Comparison of ENCODE assay signal across 33 cellular contexts in genomic region chr6:44321210-44321609, GRCh38. TPM values are rescaled to one million over a fixed set of nuclear protein-coding genes. Genes with fewer than 3 reads are reported as not detected.
"Had no signal": no experiment of that assay in that cellular context is flagged by ENCODE, and none has a peak within 500 bp of the region (broad histone marks: within the 10 kb centered on the region; RNA-seq: fewer than 3 reads in every experiment).

No MANE protein-coding gene starts in this region.

- H3K27me3 ChIP-seq: testis, thyroid gland, upper lobe of left lung, uterus, vagina had no signal

- FAIRE-seq: urothelium cell line had no signal

- H3K9me3 Mint-ChIP-seq: stimulated activated effector memory CD8-positive, alpha-beta T cell treated with anti-CD3 and anti-CD28 coated beads, Interleukin-12 subunit alpha, Interleukin-12 subunit beta, amount 100 ng/mL, for 72 hours; stimulated activated memory B cell treated with anti-CD40 and anti-IgM and Interleukin-4, amounts not matched to agents 10 μg/mL and 1 μg/mL and 100 μg/mL, for 72 hours; stimulated activated naive CD8-positive, alpha-beta T cell treated with anti-CD3 and anti-CD28 coated beads, Interleukin-15, amount 100 ng/mL, for 72 hours; stimulated activated naive CD8-positive, alpha-beta T cell treated with anti-CD3 and anti-CD28 coated beads, Interleukin-15, Interleukin-2, amounts not matched to agents 100 ng/mL and 50 ng/mL, for 24 hours; type B pancreatic cell had no signal

- H3K4me1 Mint-ChIP-seq: stimulated activated effector memory CD8-positive, alpha-beta T cell treated with anti-CD3 and anti-CD28 coated beads, Interleukin-12 subunit alpha, Interleukin-12 subunit beta, amount 100 ng/mL, for 72 hours; stimulated activated memory B cell treated with anti-CD40 and anti-IgM and Interleukin-4, amounts not matched to agents 10 μg/mL and 1 μg/mL and 100 μg/mL, for 72 hours; stimulated activated naive B cell treated with anti-CD40 and anti-IgM and Interleukin-4, amounts not matched to agents 10 μg/mL and 1 μg/mL and 100 μg/mL, for 72 hours; stimulated activated naive CD8-positive, alpha-beta T cell treated with anti-CD3 and anti-CD28 coated beads, Interleukin-15, amount 100 ng/mL, for 72 hours had no signal

- H3K27ac Mint-ChIP-seq: stimulated activated effector memory CD8-positive, alpha-beta T cell treated with anti-CD3 and anti-CD28 coated beads, Interleukin-12 subunit alpha, Interleukin-12 subunit beta, amount 100 ng/mL, for 72 hours; stimulated activated memory B cell treated with anti-CD40 and anti-IgM and Interleukin-4, amounts not matched to agents 10 μg/mL and 1 μg/mL and 100 μg/mL, for 72 hours; stimulated activated naive B cell treated with anti-CD40 and anti-IgM and Interleukin-4, amounts not matched to agents 10 μg/mL and 1 μg/mL and 100 μg/mL, for 72 hours; stimulated activated naive CD8-positive, alpha-beta T cell treated with anti-CD3 and anti-CD28 coated beads, Interleukin-15, amount 100 ng/mL, for 72 hours; stimulated activated naive CD8-positive, alpha-beta T cell treated with anti-CD3 and anti-CD28 coated beads, Interleukin-15, Interleukin-2, amounts not matched to agents 100 ng/mL and 50 ng/mL, for 24 hours; type B pancreatic cell had no signal

- H3K9me3 ChIP-seq: stomach, suprapubic skin, testis, thoracic aorta, thyroid gland, tibial artery, transverse colon, upper lobe of left lung, upper lobe of right lung, uterus, vagina had no signal

- H3K36me3 ChIP-seq: stomach, suprapubic skin, thoracic aorta, thyroid gland, tibial artery, tibial nerve, transverse colon, upper lobe of left lung, upper lobe of right lung, uterus, vagina had no signal

- H3K4me3 ChIP-seq: stomach, suprapubic skin, testis, thoracic aorta, thyroid gland, tibial artery, tibial nerve, transverse colon, upper lobe of left lung, upper lobe of right lung, uterus, vagina had no signal

- H3K36me3 Mint-ChIP-seq: stimulated activated effector memory CD8-positive, alpha-beta T cell treated with anti-CD3 and anti-CD28 coated beads, Interleukin-12 subunit alpha, Interleukin-12 subunit beta, amount 100 ng/mL, for 72 hours; stimulated activated memory B cell treated with anti-CD40 and anti-IgM and Interleukin-4, amounts not matched to agents 10 μg/mL and 1 μg/mL and 100 μg/mL, for 72 hours; stimulated activated naive B cell treated with anti-CD40 and anti-IgM and Interleukin-4, amounts not matched to agents 10 μg/mL and 1 μg/mL and 100 μg/mL, for 72 hours; type B pancreatic cell had no signal

- ATAC-seq: stimulated activated effector memory CD8-positive, alpha-beta T cell treated with anti-CD3 and anti-CD28 coated beads, Interleukin-12 subunit alpha, Interleukin-12 subunit beta, amount 100 ng/mL, for 72 hours; stimulated activated memory B cell treated with anti-CD40 and anti-IgM and Interleukin-4, amounts not matched to agents 10 μg/mL and 1 μg/mL and 100 μg/mL, for 72 hours; stimulated activated naive B cell treated with anti-CD40 and anti-IgM and Interleukin-4, amounts not matched to agents 10 μg/mL and 1 μg/mL and 100 μg/mL, for 72 hours; stimulated activated naive CD8-positive, alpha-beta T cell treated with anti-CD3 and anti-CD28 coated beads, Interleukin-15, amount 100 ng/mL, for 72 hours; stimulated activated naive CD8-positive, alpha-beta T cell treated with anti-CD3 and anti-CD28 coated beads, Interleukin-15, Interleukin-2, amounts not matched to agents 100 U/mL and 50 U/mL, for 24 hours; upper lobe of right lung had no signal

- DNase-seq: stimulated activated CD4-positive, alpha-beta T cell treated with anti-CD3 and anti-CD28 coated beads, Interleukin-2, amount 100 ng/mL, for 48 hours; stimulated activated CD4-positive, alpha-beta T cell treated with anti-CD3 and anti-CD28 coated beads, Interleukin-4, amount 100 ng/mL, for 1 hour; stimulated activated CD4-positive, alpha-beta T cell treated with anti-CD3 and anti-CD28 coated beads, Interleukin-4, amount 100 ng/mL, for 24 hours; stimulated activated CD4-positive, alpha-beta T cell treated with anti-CD3 and anti-CD28 coated beads, Interleukin-4, amount 100 ng/mL, for 4 hours; stimulated activated CD8-positive, alpha-beta memory T cell treated with anti-CD3 and anti-CD28 coated beads, Interleukin-4, amount 100 ng/mL, for 48 hours; stimulated activated naive B cell treated with anti-CD40 and anti-IgM and Interleukin-4, amounts not matched to agents 10 μg/mL and 1 μg/mL and 100 μg/mL, for 72 hours; stimulated activated naive CD4-positive, alpha-beta T cell; stimulated activated naive CD4-positive, alpha-beta T cell treated with Interleukin-2 at 50 U/mL for 16 hours; stimulated activated naive CD8-positive, alpha-beta T cell treated with anti-CD3 and anti-CD28 coated beads, Interleukin-15, amount 100 ng/mL, for 72 hours; stimulated activated naive CD8-positive, alpha-beta T cell treated with anti-CD3 and anti-CD28 coated beads, Interleukin-15, Interleukin-2, amounts not matched to agents 100 U/mL and 50 U/mL, for 24 hours; stomach; substantia nigra; testis; thyroid gland; tibial artery; transverse colon; trophoblast cell; upper lobe of left lung; upper lobe of right lung; uterus had no signal

- H3K4me1 ChIP-seq: stomach, suprapubic skin, testis, thyroid gland, tibial artery, tibial nerve, transverse colon, upper lobe of left lung, upper lobe of right lung, uterus, vagina had no signal

- H3K4me3 Mint-ChIP-seq: stimulated activated effector memory CD8-positive, alpha-beta T cell treated with anti-CD3 and anti-CD28 coated beads, Interleukin-12 subunit alpha, Interleukin-12 subunit beta, amount 100 ng/mL, for 72 hours; stimulated activated memory B cell treated with anti-CD40 and anti-IgM and Interleukin-4, amounts not matched to agents 10 μg/mL and 1 μg/mL and 100 μg/mL, for 72 hours; stimulated activated naive B cell treated with anti-CD40 and anti-IgM and Interleukin-4, amounts not matched to agents 10 μg/mL and 1 μg/mL and 100 μg/mL, for 72 hours; stimulated activated naive CD8-positive, alpha-beta T cell treated with anti-CD3 and anti-CD28 coated beads, Interleukin-15, amount 100 ng/mL, for 72 hours; stimulated activated naive CD8-positive, alpha-beta T cell treated with anti-CD3 and anti-CD28 coated beads, Interleukin-15, Interleukin-2, amounts not matched to agents 100 ng/mL and 50 ng/mL, for 24 hours; type B pancreatic cell had no signal

- H3K27ac ChIP-seq: stomach, suprapubic skin, testis, thoracic aorta, thyroid gland, tibial artery, tibial nerve, transverse colon, upper lobe of left lung, upper lobe of right lung, uterus, vagina had no signal

RNA-seq across cellular contexts. Expression of gene SPATS1, which starts 21.2 kb away (rescaled TPM):
- total RNA-seq: stomach, subcutaneous adipose tissue, suprapubic skin, temporal lobe, thoracic aorta, thyroid gland, tibial nerve, transverse colon, upper lobe of right lung, ureter, urinary bladder, vagina had no signal
- polyA plus RNA-seq: stomach, urinary bladder had no signal

RNA-seq across cellular contexts. Expression of gene TMEM151B, which starts 51.0 kb away (rescaled TPM):
- total RNA-seq: subcutaneous adipose tissue, thoracic aorta, thyroid gland, upper lobe of left lung, upper lobe of right lung, ureter had no signal
